10 cellular contexts compared by ENCODE assay signal in genomic region chr7:30224511-30225031, GRCh38. TPM values are rescaled to one million over a fixed set of nuclear protein-coding genes. Genes with fewer than 3 reads are reported as not detected.
DNase-seq lines count a peak whose midpoint lies in the region; ATAC-seq and TF ChIP-seq lines count a peak whose summit lies in the region.
"Had no signal": no experiment of that assay in that cellular context is flagged by ENCODE, and none has a peak within 500 bp of the region (broad histone marks: within the 10 kb centered on the region; RNA-seq: fewer than 3 reads in every experiment).

No MANE protein-coding gene starts in this region.

- peaks cover 6% of the 10 kb centered on the region for H3K27me3 Mint-ChIP-seq in stimulated activated naive CD8-positive, alpha-beta T cell treated with anti-CD3 and anti-CD28 coated beads, Interleukin-15, amount 100 ng/mL, for 72 hours
- peaks cover 15% of the 10 kb centered on the region for H3K27me3 Mint-ChIP-seq in activated CD8-positive, alpha-beta T cell treated with anti-CD3 and anti-CD28 coated beads, Interleukin-2, amount 10 ng/mL, durations not matched to agents 7 days and 5 days (ENCODE audit: low read depth)

- H3F3A ChIP-seq in PC-3 (ENCODE audit: low read length, unreplicated experiment) = no peaks in the 10 kb centered on the region

- H3K27me3 ChIP-seq in PC-3 (ENCODE audit: low read length) (no peaks in the 10 kb centered on the region), transverse colon (no peaks in the 10 kb centered on the region)

- H3K4me3 Mint-ChIP-seq in stimulated activated naive CD8-positive, alpha-beta T cell treated with anti-CD3 and anti-CD28 coated beads, Interleukin-15, amount 100 ng/mL, for 72 hours = no peak overlapping the region
- H3K4me3 Mint-ChIP-seq in activated CD8-positive, alpha-beta T cell treated with anti-CD3 and anti-CD28 coated beads, Interleukin-2, amount 10 ng/mL, durations not matched to agents 7 days and 5 days = no peak overlapping the region

- H3K4me3 ChIP-seq in PC-3 (ENCODE audit: low read length) = no peak overlapping the region
- H3K4me3 ChIP-seq in transverse colon = no peak overlapping the region

- WGBS in transverse colon (ENCODE audit: low coverage in 1 of 2), 2 donors = 74 to 88% methylated on average over 1 to 2 of the region's 2 CpGs

- in situ Hi-C loops in transverse colon (cut with MboI; ENCODE audit: low pct_ligation_motif_present in 1 of 4, low pct_unique_long_range_greater_than_20kb in 1 of 4, low sequenced_read_pairs in 3 of 4) = no loop called here

- no peaks in the 10 kb centered on the region for H3K79me2 ChIP-seq in PC-3 (ENCODE audit: low read length)

- no peak overlapping the region for H2AFZ ChIP-seq in PC-3 (ENCODE audit: low read length)

- TF ChIP-seq CTCF in PC-3 (conservative IDR thresholded peaks at IDR 0.05; ENCODE audit: low read depth, low read length) (no peak), transverse colon (IDR thresholded peaks at IDR 0.05) (no peak)

- no peaks in the 10 kb centered on the region for H3K36me3 Mint-ChIP-seq in activated CD8-positive, alpha-beta T cell treated with anti-CD3 and anti-CD28 coated beads, Interleukin-2, amount 10 ng/mL, durations not matched to agents 7 days and 5 days (ENCODE audit: low read depth)

- H3K9me2 ChIP-seq in PC-3 (replicated peaks; ENCODE audit: low read length) = no peaks in the 10 kb centered on the region

- peaks cover 8% of the 10 kb centered on the region for H3K4me1 Mint-ChIP-seq in stimulated activated naive CD8-positive, alpha-beta T cell treated with anti-CD3 and anti-CD28 coated beads, Interleukin-15, amount 100 ng/mL, for 72 hours
- peaks cover 4% of the 10 kb centered on the region for H3K4me1 Mint-ChIP-seq in activated CD8-positive, alpha-beta T cell treated with anti-CD3 and anti-CD28 coated beads, Interleukin-2, amount 10 ng/mL, durations not matched to agents 7 days and 5 days (ENCODE audit: low read depth)

- no peak for TF ChIP-seq EP300 in transverse colon (IDR thresholded peaks at IDR 0.05; ENCODE audit: low read depth)

- intact Hi-C loops in PC-3 (cut with micrococcal nuclease) = no loop called here
- intact Hi-C loops in transverse colon (cut with DNase I; ENCODE audit: low total_unique reads) = no loop called here

- no TSS peak for BruUV-seq in PC-3 (replicated peaks; lab: Mats Ljungman, UMichigan)

- POLR2A ChIA-PET in PC-3 (lab: Charles Lee; ENCODE audit: unreplicated experiment) = no interaction called here
- POLR2A ChIA-PET in activated CD8-positive, alpha-beta T cell treated with anti-CD3 and anti-CD28 coated beads, Interleukin-2, amount 10 ng/mL, durations not matched to agents 7 days and 5 days (lab: Charles Lee) = no interaction called here

- H3K9ac ChIP-seq in PC-3 (ENCODE audit: low read length) = no peak overlapping the region

- H3K9me3 Mint-ChIP-seq in stimulated activated naive CD8-positive, alpha-beta T cell treated with anti-CD3 and anti-CD28 coated beads, Interleukin-15, amount 100 ng/mL, for 72 hours = peaks cover 5 to 9% of the 10 kb centered on the region in 2 donors
- H3K9me3 Mint-ChIP-seq in activated CD8-positive, alpha-beta T cell treated with anti-CD3 and anti-CD28 coated beads, Interleukin-2, amount 10 ng/mL, durations not matched to agents 7 days and 5 days (ENCODE audit: insufficient read depth) = no peaks in the 10 kb centered on the region

- H3K36me3 ChIP-seq in PC-3 (ENCODE audit: low read depth, low read length) = no peaks in the 10 kb centered on the region
- no peaks in the 10 kb centered on the region for H3K36me3 ChIP-seq in transverse colon
- H3K36me3 ChIP-seq: WERI-Rb-1 had no signal

- no peak for TF ChIP-seq POLR2A in transverse colon (IDR thresholded peaks at IDR 0.05)

- peak; percentile 47 for ATAC-seq in stimulated activated naive CD8-positive, alpha-beta T cell treated with anti-CD3 and anti-CD28 coated beads, Interleukin-15, Interleukin-2, amounts not matched to agents 100 U/mL and 50 U/mL, for 24 hours
- ATAC-seq in stimulated activated naive CD8-positive, alpha-beta T cell treated with anti-CD3 and anti-CD28 coated beads, Interleukin-15, amount 100 ng/mL, for 72 hours = no peak
- ATAC-seq in PC-3 = no peak
- ATAC-seq in GM18520 (IDR thresholded peaks at IDR 0.05; ENCODE audit: unreplicated experiment) = no peak
- ATAC-seq in activated CD8-positive, alpha-beta T cell treated with anti-CD3 and anti-CD28 coated beads, Interleukin-2, amount 10 ng/mL, durations not matched to agents 7 days and 5 days = no peak

- no peak for DNase-seq in stimulated activated naive CD8-positive, alpha-beta T cell treated with anti-CD3 and anti-CD28 coated beads, Interleukin-15, Interleukin-2, amounts not matched to agents 100 U/mL and 50 U/mL, for 24 hours
- no peak for DNase-seq in stimulated activated naive CD8-positive, alpha-beta T cell treated with anti-CD3 and anti-CD28 coated beads, Interleukin-15, amount 100 ng/mL, for 72 hours
- peak; percentile 68 for DNase-seq in PC-3
- peak; percentile 32 for DNase-seq in fibroblast of gingiva (ENCODE audit: low read depth)
- no peak for DNase-seq in transverse colon
- no peak for DNase-seq in superior temporal gyrus (ENCODE audit: extremely low spot score)
- DNase-seq in activated CD8-positive, alpha-beta T cell treated with anti-CD3 and anti-CD28 coated beads, Interleukin-2, amount 10 ng/mL, durations not matched to agents 7 days and 5 days = no peak
- DNase-seq: WERI-Rb-1 had no signal

- H3K27ac ChIP-seq in PC-3 (ENCODE audit: low read length) = peak overlapping the region; percentile 82
- peak overlapping the region in 1 of 4 donors; percentile 71 for H3K27ac ChIP-seq in transverse colon
- H3K27ac ChIP-seq: C4-2B, WERI-Rb-1 had no signal

- H3K4me1 ChIP-seq in PC-3 (ENCODE audit: insufficient read depth, low read length) (peaks cover 32% of the 10 kb centered on the region), transverse colon (peaks cover 0 to 23% (median 18%) of the 10 kb centered on the region in 4 donors)

- CTCF ChIA-PET in PC-3 (lab: Charles Lee) = no interaction called here
- CTCF ChIA-PET in activated CD8-positive, alpha-beta T cell treated with anti-CD3 and anti-CD28 coated beads, Interleukin-2, amount 10 ng/mL, durations not matched to agents 7 days and 5 days (lab: Charles Lee) = no interaction called here

- H3K27ac Mint-ChIP-seq in stimulated activated naive CD8-positive, alpha-beta T cell treated with anti-CD3 and anti-CD28 coated beads, Interleukin-15, amount 100 ng/mL, for 72 hours = no peak overlapping the region
- no peak overlapping the region for H3K27ac Mint-ChIP-seq in activated CD8-positive, alpha-beta T cell treated with anti-CD3 and anti-CD28 coated beads, Interleukin-2, amount 10 ng/mL, durations not matched to agents 7 days and 5 days

- H4K20me1 ChIP-seq in PC-3 (ENCODE audit: low read length) = no peaks in the 10 kb centered on the region

- H3K4me2 ChIP-seq in PC-3 (ENCODE audit: low read length) = peak overlapping the region; percentile 82

- H3K9me3 ChIP-seq in PC-3 (ENCODE audit: low read length) (no peaks in the 10 kb centered on the region), transverse colon (no peaks in the 10 kb centered on the region)

RNA-seq across cellular contexts. Expression of gene ZNRF2, which starts 59.8 kb away (rescaled TPM):
- total RNA-seq in PC-3 (2014; rRNA removed) = 13.1 and 15.8 TPM in 2 replicates
- 10 to 100 TPM; 60.8 to 83.0 (median 69.6) TPM for total RNA-seq in transverse colon
- 10 to 100 TPM; 15.1 to 15.2 TPM for total RNA-seq in activated CD8-positive, alpha-beta T cell treated with anti-CD3 and anti-CD28 coated beads, Interleukin-2, amount 10 ng/mL, durations not matched to agents 7 days and 5 days

Comparison
In these comparisons a context has a peak if more than half of its experiments do, and no peak if none do; other contexts are left out.
1. DNase-seq: peak in PC-3 (single experiment) and fibroblast of gingiva (single experiment); none in stimulated activated naive CD8-positive, alpha-beta T cell treated with anti-CD3 and anti-CD28 coated beads, Interleukin-15, Interleukin-2, amounts not matched to agents 100 U/mL and 50 U/mL, for 24 hours (single experiment), stimulated activated naive CD8-positive, alpha-beta T cell treated with anti-CD3 and anti-CD28 coated beads, Interleukin-15, amount 100 ng/mL, for 72 hours (0 of 2), transverse colon (single experiment), superior temporal gyrus (single experiment) and activated CD8-positive, alpha-beta T cell treated with anti-CD3 and anti-CD28 coated beads, Interleukin-2, amount 10 ng/mL, durations not matched to agents 7 days and 5 days (single experiment).